ENCODE assay signal across 2 cellular contexts in the genomic region with DNA sequence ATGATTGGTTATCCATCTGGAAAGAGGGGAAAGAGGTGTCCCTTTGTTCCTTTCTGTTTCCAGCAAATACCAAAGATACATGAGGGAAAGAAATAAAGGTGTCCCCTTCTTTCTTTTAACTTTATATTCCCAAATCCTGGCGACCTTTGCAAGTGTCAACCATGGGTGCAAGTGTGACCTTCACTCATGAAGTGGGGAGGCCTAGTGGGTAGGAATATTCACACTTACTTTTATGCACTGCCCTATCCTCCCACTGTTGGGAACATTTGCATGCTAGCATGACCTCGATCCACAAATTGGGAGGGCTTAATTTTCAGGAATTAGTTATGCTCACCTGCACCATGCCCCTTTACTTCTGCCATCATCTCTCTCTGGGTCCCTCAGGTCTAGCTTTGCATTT.
TF ChIP-seq lines count a peak whose summit lies in the region.

No MANE protein-coding gene starts in this region.

TF ChIP-seq in K562, 482 proteins besides CTCF, POLR2A, EP300 and RAD21 (continued from another document and continues in another):
- TF ChIP-seq, protein P1, sequence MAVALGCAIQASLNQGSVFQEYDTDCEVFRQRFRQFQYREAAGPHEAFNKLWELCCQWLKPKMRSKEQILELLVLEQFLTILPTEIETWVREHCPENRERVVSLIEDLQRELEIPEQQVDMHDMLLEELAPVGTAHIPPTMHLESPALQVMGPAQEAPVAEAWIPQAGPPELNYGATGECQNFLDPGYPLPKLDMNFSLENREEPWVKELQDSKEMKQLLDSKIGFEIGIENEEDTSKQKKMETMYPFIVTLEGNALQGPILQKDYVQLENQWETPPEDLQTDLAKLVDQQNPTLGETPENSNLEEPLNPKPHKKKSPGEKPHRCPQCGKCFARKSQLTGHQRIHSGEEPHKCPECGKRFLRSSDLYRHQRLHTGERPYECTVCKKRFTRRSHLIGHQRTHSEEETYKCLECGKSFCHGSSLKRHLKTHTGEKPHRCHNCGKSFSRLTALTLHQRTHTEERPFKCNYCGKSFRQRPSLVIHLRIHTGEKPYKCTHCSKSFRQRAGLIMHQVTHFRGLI (CRISPR knock-in tag; IDR thresholded peaks at IDR 0.05) = no peak
- TF ChIP-seq, protein P2, sequence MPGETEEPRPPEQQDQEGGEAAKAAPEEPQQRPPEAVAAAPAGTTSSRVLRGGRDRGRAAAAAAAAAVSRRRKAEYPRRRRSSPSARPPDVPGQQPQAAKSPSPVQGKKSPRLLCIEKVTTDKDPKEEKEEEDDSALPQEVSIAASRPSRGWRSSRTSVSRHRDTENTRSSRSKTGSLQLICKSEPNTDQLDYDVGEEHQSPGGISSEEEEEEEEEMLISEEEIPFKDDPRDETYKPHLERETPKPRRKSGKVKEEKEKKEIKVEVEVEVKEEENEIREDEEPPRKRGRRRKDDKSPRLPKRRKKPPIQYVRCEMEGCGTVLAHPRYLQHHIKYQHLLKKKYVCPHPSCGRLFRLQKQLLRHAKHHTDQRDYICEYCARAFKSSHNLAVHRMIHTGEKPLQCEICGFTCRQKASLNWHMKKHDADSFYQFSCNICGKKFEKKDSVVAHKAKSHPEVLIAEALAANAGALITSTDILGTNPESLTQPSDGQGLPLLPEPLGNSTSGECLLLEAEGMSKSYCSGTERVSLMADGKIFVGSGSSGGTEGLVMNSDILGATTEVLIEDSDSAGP (CRISPR knock-in tag; IDR thresholded peaks at IDR 0.05) = no peak
- no peak for TF ChIP-seq ZNF143 (CRISPR knock-in tag; IDR thresholded peaks at IDR 0.05)
- no peak for TF ChIP-seq KLF13 (tag; IDR thresholded peaks at IDR 0.05; ENCODE audit: borderline replicate concordance, low read depth)
- no peak for TF ChIP-seq HCFC1 (IDR thresholded peaks at IDR 0.05; ENCODE audit: low read depth, low read length)
- TF ChIP-seq RCOR1 (IDR thresholded peaks at IDR 0.05; ENCODE audit: borderline replicate concordance in 1 of 2, low read depth in 2 of 2, low read length in 2 of 2) = no peak
- TF ChIP-seq ZNF766 (CRISPR knock-in tag; conservative IDR thresholded peaks at IDR 0.05) = no peak
- TF ChIP-seq, protein P3, sequence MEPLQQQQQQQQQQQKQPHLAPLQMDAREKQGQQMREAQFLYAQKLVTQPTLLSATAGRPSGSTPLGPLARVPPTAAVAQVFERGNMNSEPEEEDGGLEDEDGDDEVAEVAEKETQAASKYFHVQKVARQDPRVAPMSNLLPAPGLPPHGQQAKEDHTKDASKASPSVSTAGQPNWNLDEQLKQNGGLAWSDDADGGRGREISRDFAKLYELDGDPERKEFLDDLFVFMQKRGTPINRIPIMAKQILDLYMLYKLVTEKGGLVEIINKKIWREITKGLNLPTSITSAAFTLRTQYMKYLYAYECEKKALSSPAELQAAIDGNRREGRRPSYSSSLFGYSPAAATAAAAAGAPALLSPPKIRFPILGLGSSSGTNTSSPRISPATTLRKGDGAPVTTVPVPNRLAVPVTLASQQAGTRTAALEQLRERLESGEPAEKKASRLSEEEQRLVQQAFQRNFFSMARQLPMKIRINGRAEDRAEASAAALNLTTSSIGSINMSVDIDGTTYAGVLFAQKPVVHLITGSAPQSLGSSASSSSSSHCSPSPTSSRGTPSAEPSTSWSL (CRISPR knock-in tag; IDR thresholded peaks at IDR 0.05; ENCODE audit: borderline replicate concordance) = no peak
- TF ChIP-seq CBX3 (IDR thresholded peaks at IDR 0.05; ENCODE audit: borderline replicate concordance in 1 of 2, low read length in 2 of 2) = peak; percentile 89 to 91
- TF ChIP-seq POU5F1 (IDR thresholded peaks at IDR 0.05; ENCODE audit: borderline replicate concordance, low read depth, low read length, partially characterized antibody) = no peak
- no peak for TF ChIP-seq PCBP1 (IDR thresholded peaks at IDR 0.05; ENCODE audit: low read depth, low read length, poor library complexity, severe bottlenecking)
- TF ChIP-seq, protein P4, sequence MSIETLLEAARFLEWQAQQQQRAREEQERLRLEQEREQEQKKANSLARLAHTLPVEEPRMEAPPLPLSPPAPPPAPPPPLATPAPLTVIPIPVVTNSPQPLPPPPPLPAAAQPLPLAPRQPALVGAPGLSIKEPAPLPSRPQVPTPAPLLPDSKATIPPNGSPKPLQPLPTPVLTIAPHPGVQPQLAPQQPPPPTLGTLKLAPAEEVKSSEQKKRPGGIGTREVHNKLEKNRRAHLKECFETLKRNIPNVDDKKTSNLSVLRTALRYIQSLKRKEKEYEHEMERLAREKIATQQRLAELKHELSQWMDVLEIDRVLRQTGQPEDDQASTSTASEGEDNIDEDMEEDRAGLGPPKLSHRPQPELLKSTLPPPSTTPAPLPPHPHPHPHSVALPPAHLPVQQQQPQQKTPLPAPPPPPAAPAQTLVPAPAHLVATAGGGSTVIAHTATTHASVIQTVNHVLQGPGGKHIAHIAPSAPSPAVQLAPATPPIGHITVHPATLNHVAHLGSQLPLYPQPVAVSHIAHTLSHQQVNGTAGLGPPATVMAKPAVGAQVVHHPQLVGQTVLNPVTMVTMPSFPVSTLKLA (conservative IDR thresholded peaks at IDR 0.05) = no peak
- TF ChIP-seq FOS (IDR thresholded peaks at IDR 0.05; ENCODE audit: extremely low read depth, insufficient read length) = no peak
- TF ChIP-seq ELF1 (tag; IDR thresholded peaks at IDR 0.05) = no peak
- TF ChIP-seq HMGN3 (IDR thresholded peaks at IDR 0.05; ENCODE audit: borderline replicate concordance, extremely low read depth, insufficient read length, low read depth, low read length) = no peak
- TF ChIP-seq, protein P5, sequence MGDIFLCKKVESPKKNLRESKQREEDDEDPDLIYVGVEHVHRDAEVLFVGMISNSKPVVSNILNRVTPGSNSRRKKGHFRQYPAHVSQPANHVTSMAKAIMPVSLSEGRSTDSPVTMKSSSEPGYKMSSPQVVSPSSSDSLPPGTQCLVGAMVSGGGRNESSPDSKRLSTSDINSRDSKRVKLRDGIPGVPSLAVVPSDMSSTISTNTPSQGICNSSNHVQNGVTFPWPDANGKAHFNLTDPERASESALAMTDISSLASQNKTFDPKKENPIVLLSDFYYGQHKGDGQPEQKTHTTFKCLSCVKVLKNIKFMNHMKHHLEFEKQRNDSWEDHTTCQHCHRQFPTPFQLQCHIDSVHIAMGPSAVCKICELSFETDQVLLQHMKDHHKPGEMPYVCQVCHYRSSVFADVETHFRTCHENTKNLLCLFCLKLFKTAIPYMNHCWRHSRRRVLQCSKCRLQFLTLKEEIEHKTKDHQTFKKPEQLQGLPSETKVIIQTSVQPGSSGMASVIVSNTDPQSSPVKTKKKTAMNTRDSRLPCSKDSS (IDR thresholded peaks at IDR 0.05; ENCODE audit: low read depth, partially characterized antibody) = no peak
- peak; percentile 28 for TF ChIP-seq ZFP36 (IDR thresholded peaks at IDR 0.05; ENCODE audit: low read depth, low read length, partially characterized antibody)
- TF ChIP-seq NEUROD1 (IDR thresholded peaks at IDR 0.05; ENCODE audit: borderline replicate concordance, low read depth, low read length, partially characterized antibody) = no peak
- TF ChIP-seq ZBED1 (IDR thresholded peaks at IDR 0.05) = no peak
- TF ChIP-seq ZC3H8 (IDR thresholded peaks at IDR 0.05) = no peak
- peak; percentile 90; the same call in 1 of the 2 replicates for TF ChIP-seq CBX1 (IDR thresholded peaks at IDR 0.05; ENCODE audit: low read depth)

TF ChIP-seq in liver, 16 proteins besides CTCF, POLR2A, EP300 and RAD21 (continued from another document):
- TF ChIP-seq, protein P6, sequence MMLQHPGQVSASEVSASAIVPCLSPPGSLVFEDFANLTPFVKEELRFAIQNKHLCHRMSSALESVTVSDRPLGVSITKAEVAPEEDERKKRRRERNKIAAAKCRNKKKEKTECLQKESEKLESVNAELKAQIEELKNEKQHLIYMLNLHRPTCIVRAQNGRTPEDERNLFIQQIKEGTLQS (IDR thresholded peaks at IDR 0.05) = no peak
- TF ChIP-seq, protein P7, sequence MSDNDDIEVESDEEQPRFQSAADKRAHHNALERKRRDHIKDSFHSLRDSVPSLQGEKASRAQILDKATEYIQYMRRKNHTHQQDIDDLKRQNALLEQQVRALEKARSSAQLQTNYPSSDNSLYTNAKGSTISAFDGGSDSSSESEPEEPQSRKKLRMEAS (IDR thresholded peaks at IDR 0.05) = no peak
- TF ChIP-seq GABPA (IDR thresholded peaks at IDR 0.05 in 1 of 2, conservative IDR thresholded peaks at IDR 0.05 in 1 of 2) (no peak), NR2F2 (IDR thresholded peaks at IDR 0.05) (no peak), SP1 (IDR thresholded peaks at IDR 0.05) (no peak), TAF1 (conservative IDR thresholded peaks at IDR 0.05) (no peak)
- TF ChIP-seq, protein P8, sequence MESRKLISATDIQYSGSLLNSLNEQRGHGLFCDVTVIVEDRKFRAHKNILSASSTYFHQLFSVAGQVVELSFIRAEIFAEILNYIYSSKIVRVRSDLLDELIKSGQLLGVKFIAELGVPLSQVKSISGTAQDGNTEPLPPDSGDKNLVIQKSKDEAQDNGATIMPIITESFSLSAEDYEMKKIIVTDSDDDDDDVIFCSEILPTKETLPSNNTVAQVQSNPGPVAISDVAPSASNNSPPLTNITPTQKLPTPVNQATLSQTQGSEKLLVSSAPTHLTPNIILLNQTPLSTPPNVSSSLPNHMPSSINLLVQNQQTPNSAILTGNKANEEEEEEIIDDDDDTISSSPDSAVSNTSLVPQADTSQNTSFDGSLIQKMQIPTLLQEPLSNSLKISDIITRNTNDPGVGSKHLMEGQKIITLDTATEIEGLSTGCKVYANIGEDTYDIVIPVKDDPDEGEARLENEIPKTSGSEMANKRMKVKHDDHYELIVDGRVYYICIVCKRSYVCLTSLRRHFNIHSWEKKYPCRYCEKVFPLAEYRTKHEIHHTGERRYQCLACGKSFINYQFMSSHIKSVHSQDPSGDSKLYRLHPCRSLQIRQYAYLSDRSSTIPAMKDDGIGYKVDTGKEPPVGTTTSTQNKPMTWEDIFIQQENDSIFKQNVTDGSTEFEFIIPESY (IDR thresholded peaks at IDR 0.05) = no peak
TF ChIP-seq in liver: peak in this region for 0.
